ENCODE assay signal across 1 cellular context in genomic region chr19:16069813-16070365, GRCh38.
TF ChIP-seq lines count a peak whose summit lies in the region.

No MANE protein-coding gene starts in this region.

TF ChIP-seq in H1, 55 proteins besides CTCF, POLR2A, EP300 and RAD21:
- TF ChIP-seq SIRT6 (IDR thresholded peaks at IDR 0.05; ENCODE audit: low read length) = no peak
- no peak for TF ChIP-seq ATF2 (IDR thresholded peaks at IDR 0.05; ENCODE audit: low read length)
- TF ChIP-seq KDM1A (IDR thresholded peaks at IDR 0.05; ENCODE audit: borderline replicate concordance, low read length) = no peak
- TF ChIP-seq EGR1 (IDR thresholded peaks at IDR 0.05; ENCODE audit: borderline replicate concordance, low read depth, low read length) = no peak
- no peak for TF ChIP-seq KDM4A (IDR thresholded peaks at IDR 0.05; ENCODE audit: low read depth, low read length, severe bottlenecking)
- no peak for TF ChIP-seq USF2 (IDR thresholded peaks at IDR 0.05; ENCODE audit: low read length)
- no peak for TF ChIP-seq MAFK (IDR thresholded peaks at IDR 0.05; ENCODE audit: low read depth, low read length)
- TF ChIP-seq SP1 (IDR thresholded peaks at IDR 0.05; ENCODE audit: low read depth, low read length) = no peak
- TF ChIP-seq PHF8 (conservative IDR thresholded peaks at IDR 0.05; ENCODE audit: low read depth, low read length) = no peak
- no peak for TF ChIP-seq BACH1 (IDR thresholded peaks at IDR 0.05; ENCODE audit: low read length)
- no peak for TF ChIP-seq SP4 (IDR thresholded peaks at IDR 0.05; ENCODE audit: low read length)
- no peak for TF ChIP-seq BCL11A (IDR thresholded peaks at IDR 0.05; ENCODE audit: low read depth in 2 of 2, low read length in 2 of 2)
- TF ChIP-seq GABPA (IDR thresholded peaks at IDR 0.05; ENCODE audit: borderline replicate concordance, insufficient read depth, low read length) = no peak
- TF ChIP-seq SIX5 (IDR thresholded peaks at IDR 0.05; ENCODE audit: low read depth, low read length) = no peak
- TF ChIP-seq TCF12 (IDR thresholded peaks at IDR 0.05; ENCODE audit: low read depth, low read length) = no peak
- no peak for TF ChIP-seq BRCA1 (IDR thresholded peaks at IDR 0.05; ENCODE audit: low read depth, low read length)
